19 cellular contexts compared by ENCODE assay signal in the genomic region with DNA sequence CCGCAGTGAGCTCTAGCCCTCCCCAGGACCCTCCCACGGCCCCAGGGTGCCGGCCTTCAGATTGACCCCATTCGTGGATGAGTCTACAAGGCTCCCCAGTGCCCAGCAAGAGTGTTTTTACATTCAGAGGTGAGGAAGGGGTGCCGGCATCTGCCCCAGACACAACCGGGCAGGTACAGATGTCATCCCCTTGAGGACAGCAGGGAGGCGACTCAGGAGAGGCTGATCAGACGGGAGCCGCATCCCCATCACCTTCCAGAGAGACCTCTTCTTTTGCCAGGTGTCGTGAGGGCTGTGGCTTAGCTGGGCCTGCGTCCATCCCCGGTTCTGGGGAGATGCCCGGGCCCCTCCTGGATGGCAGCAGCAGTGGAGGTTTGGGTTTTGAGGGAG. TPM values are rescaled to one million over a fixed set of nuclear protein-coding genes. Genes with fewer than 3 reads are reported as not detected.
"Had no signal": no experiment of that assay in that cellular context is flagged by ENCODE, and none has a peak within 500 bp of the region (broad histone marks: within the 10 kb centered on the region; RNA-seq: fewer than 3 reads in every experiment).

No MANE protein-coding gene starts in this region.

- H3K36me3 ChIP-seq: esophagus muscularis mucosa, gastrocnemius medialis, ovary, stomach, thoracic aorta had no signal

- H3K9me3 ChIP-seq: esophagus muscularis mucosa, gastrocnemius medialis, ovary, stomach, thoracic aorta had no signal

- DNase-seq: effector memory CD8-positive, alpha-beta T cell; gastrocnemius medialis; islet precursor cell; naive B cell; stimulated activated CD4-positive, alpha-beta T cell treated with anti-CD3 and anti-CD28 coated beads, Interleukin-2, amount 100 ng/mL, for 24 hours; stimulated activated CD4-positive, alpha-beta T cell treated with anti-CD3 and anti-CD28 coated beads, Interleukin-4, amount 100 ng/mL, for 4 hours; stimulated activated naive CD4-positive, alpha-beta T cell; stomach; substantia nigra had no signal

- H3K27me3 ChIP-seq: gastrocnemius medialis, ovary had no signal

- H3K4me3 ChIP-seq: esophagus muscularis mucosa, gastrocnemius medialis, ovary, stomach, thoracic aorta had no signal

- ATAC-seq: effector memory CD8-positive, alpha-beta T cell; gastrocnemius medialis; right cardiac atrium had no signal

- H3K27ac ChIP-seq: epithelial cell of prostate, esophagus muscularis mucosa, gastrocnemius medialis, ovary, stomach, thoracic aorta had no signal

RNA-seq across cellular contexts. Expression of a gene that starts 4.3 kb away (rescaled TPM):
- total RNA-seq: esophagus muscularis mucosa, fibroblast of villous mesenchyme, lung microvascular endothelial cell, posterior vena cava, thoracic aorta had no signal
- polyA plus RNA-seq: liver, neural cell had no signal
